In the genomic region with DNA sequence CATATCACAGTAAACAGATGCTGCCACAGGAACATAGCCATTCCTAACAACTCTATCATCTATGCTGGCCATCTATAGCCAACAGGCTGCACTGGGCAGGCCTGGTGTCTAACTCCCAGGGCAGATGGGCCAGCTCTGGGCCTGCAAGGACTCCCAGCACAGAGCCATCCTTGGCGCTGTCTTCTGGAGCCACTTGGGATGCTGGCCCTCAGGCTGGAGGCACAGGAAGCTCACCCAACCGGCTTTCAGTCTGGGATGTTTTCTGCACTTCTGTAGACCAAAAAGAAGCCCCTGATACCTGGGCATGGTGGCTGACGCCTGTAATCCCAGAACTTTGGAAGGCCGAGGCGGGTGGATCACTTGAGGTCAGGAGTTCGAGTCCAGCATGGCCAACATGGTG, we compare ENCODE assay signal across 1 cellular context.
TF ChIP-seq lines count a peak whose summit lies in the region.

No MANE protein-coding gene starts in this region.

TF ChIP-seq in H1, 55 proteins besides CTCF, POLR2A, EP300 and RAD21:
- TF ChIP-seq ZNF274 (IDR thresholded peaks at IDR 0.05; ENCODE audit: borderline replicate concordance, extremely low read depth, low read length) (no peak), KDM5A (IDR thresholded peaks at IDR 0.05; ENCODE audit: low read length) (no peak), TAF7 (optimal IDR thresholded peaks at IDR 0.05; ENCODE audit: borderline replicate concordance, low read depth, low read length) (no peak), MAFK (IDR thresholded peaks at IDR 0.05; ENCODE audit: low read depth, low read length) (no peak), JUND (IDR thresholded peaks at IDR 0.05; ENCODE audit: low read length) (no peak), SP1 (IDR thresholded peaks at IDR 0.05; ENCODE audit: low read depth, low read length) (no peak), GABPA (IDR thresholded peaks at IDR 0.05; ENCODE audit: borderline replicate concordance, insufficient read depth, low read length) (no peak), FOSL1 (IDR thresholded peaks at IDR 0.05; ENCODE audit: insufficient read depth, low read depth, low read length) (no peak), HDAC6 (IDR thresholded peaks at IDR 0.05; ENCODE audit: low read depth, low read length) (no peak), CHD2 (IDR thresholded peaks at IDR 0.05; ENCODE audit: low read length) (no peak), SIN3A (conservative IDR thresholded peaks at IDR 0.05 in 1 of 2, IDR thresholded peaks at IDR 0.05 in 1 of 2; ENCODE audit: low read depth in 1 of 2, low read length in 2 of 2) (no peak)
- TF ChIP-seq, protein P1, sequence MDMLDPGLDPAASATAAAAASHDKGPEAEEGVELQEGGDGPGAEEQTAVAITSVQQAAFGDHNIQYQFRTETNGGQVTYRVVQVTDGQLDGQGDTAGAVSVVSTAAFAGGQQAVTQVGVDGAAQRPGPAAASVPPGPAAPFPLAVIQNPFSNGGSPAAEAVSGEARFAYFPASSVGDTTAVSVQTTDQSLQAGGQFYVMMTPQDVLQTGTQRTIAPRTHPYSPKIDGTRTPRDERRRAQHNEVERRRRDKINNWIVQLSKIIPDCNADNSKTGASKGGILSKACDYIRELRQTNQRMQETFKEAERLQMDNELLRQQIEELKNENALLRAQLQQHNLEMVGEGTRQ (IDR thresholded peaks at IDR 0.05; ENCODE audit: low read length) = no peak
